Comparison of ENCODE assay signal across 8 cellular contexts in genomic region chrX:119573840-119574393, GRCh38. TPM values are rescaled to one million over a fixed set of nuclear protein-coding genes. Genes with fewer than 3 reads are reported as not detected.
DNase-seq lines count a peak whose midpoint lies in the region; ATAC-seq lines count a peak whose summit lies in the region.

No MANE protein-coding gene starts in this region.

- H3K27ac ChIP-seq in right cardiac atrium (ENCODE audit: low read length) = peak overlapping the region; percentile 85

- DNase-seq in ELR (ENCODE audit: low read depth) = peak; percentile 60
- peak; percentile 6 for DNase-seq in Jurkat, Clone E6-1 (ENCODE audit: low read depth, low spot score)
- DNase-seq in amniotic epithelial cell (ENCODE audit: low read depth) = peak; percentile 48
- peak in 2 of 3 donors; percentile 24 to 72 for DNase-seq in right cardiac atrium
- DNase-seq in renal cortical epithelial cell (ENCODE audit: low read depth) = peak; percentile 26
- DNase-seq in stimulated activated CD4-positive, alpha-beta T cell treated with anti-CD3 and anti-CD28 coated beads, Interleukin-4, amount 100 ng/mL, for 1 hour = no peak
- DNase-seq in activated effector memory CD4-positive, alpha-beta T cell treated with Interleukin-2 at 50 U/mL for 16 hours = no peak

- peak overlapping the region; percentile 69 for H3K4me3 ChIP-seq in Jurkat, Clone E6-1 (ENCODE audit: low read length)
- peak overlapping the region; percentile 86 for H3K4me3 ChIP-seq in right cardiac atrium (ENCODE audit: low read length)

- H3K4me1 ChIP-seq in right cardiac atrium (ENCODE audit: control insufficient read depth, insufficient read depth, low read length) = peaks cover 1% of the 10 kb centered on the region

- under 1% methylated on average over 30 of the region's 30 CpGs for WGBS in right cardiac atrium

- intact Hi-C loops in right cardiac atrium (cut with DNase I) = no loop called here

- ATAC-seq in GM21423 (IDR thresholded peaks at IDR 0.05; ENCODE audit: unreplicated experiment) = peak; percentile 17
- ATAC-seq in right cardiac atrium = peak; percentile 45 to 57

- no peaks in the 10 kb centered on the region for H3K27me3 ChIP-seq in right cardiac atrium (ENCODE audit: control insufficient read depth, insufficient read depth)

- no peaks in the 10 kb centered on the region for H3K9me3 ChIP-seq in right cardiac atrium (ENCODE audit: control insufficient read depth, low read length)

RNA-seq across cellular contexts. Expression of gene UBE2A, which starts 0.4 kb away (rescaled TPM):
- 121 TPM for polyA plus RNA-seq in Jurkat, Clone E6-1 (2012; ENCODE audit: insufficient read depth, insufficient read length)
- total RNA-seq in right cardiac atrium = 10 to 100 TPM; 48.8 to 59.8 (median 53.2) TPM
- polyA plus RNA-seq in right cardiac atrium = 56.8 TPM
- total RNA-seq in renal cortical epithelial cell = 38.7 and 68.8 TPM in 2 replicates

RNA-seq across cellular contexts. Expression of gene STEEP1, which starts 8.7 kb away (rescaled TPM):
- polyA plus RNA-seq in Jurkat, Clone E6-1 (2012; ENCODE audit: insufficient read depth, insufficient read length) = 28.1 TPM
- 10 to 100 TPM; 13.6 to 17.4 (median 17.0) TPM for total RNA-seq in right cardiac atrium
- 14.3 TPM for polyA plus RNA-seq in right cardiac atrium
- total RNA-seq in renal cortical epithelial cell = 51.7 and 52.9 TPM in 2 replicates

RNA-seq across cellular contexts. Expression of gene NKRF, which starts 32.3 kb away (rescaled TPM):
- polyA plus RNA-seq in Jurkat, Clone E6-1 (2012; ENCODE audit: insufficient read depth, insufficient read length) = 14.3 TPM
- total RNA-seq in right cardiac atrium (1 to 10 TPM; 4.4 to 5.2 (median 4.8) TPM), renal cortical epithelial cell (4.9 and 16.6 TPM in 2 replicates)
- polyA plus RNA-seq in right cardiac atrium = 3.8 TPM

Comparison
In these comparisons a context has a peak if more than half of its experiments do, and no peak if none do; other contexts are left out.
1. DNase-seq: peak in ELR (single experiment), Jurkat, Clone E6-1 (single experiment), amniotic epithelial cell (single experiment), right cardiac atrium (2 of 3) and renal cortical epithelial cell (single experiment); none in stimulated activated CD4-positive, alpha-beta T cell treated with anti-CD3 and anti-CD28 coated beads, Interleukin-4, amount 100 ng/mL, for 1 hour (single experiment) and activated effector memory CD4-positive, alpha-beta T cell treated with Interleukin-2 at 50 U/mL for 16 hours (single experiment).